In genomic region chr6:133033263-133033662, GRCh38 we compare ENCODE assay signal across 21 cellular contexts.
DNase-seq lines count a peak whose midpoint lies in the region; ATAC-seq and TF ChIP-seq lines count a peak whose summit lies in the region.
"Had no signal": no experiment of that assay in that cellular context is flagged by ENCODE, and none has a peak within 500 bp of the region (broad histone marks: within the 10 kb centered on the region; RNA-seq: fewer than 3 reads in every experiment).

No MANE protein-coding gene starts in this region.

- no peak overlapping the region for H3K4me3 Mint-ChIP-seq in activated CD4-positive, alpha-beta T cell treated with anti-CD3 and anti-CD28 coated beads, Interleukin-2, amount 10 ng/mL, durations not matched to agents 24 days and 14 days
- H3K4me3 Mint-ChIP-seq in activated CD4-positive, alpha-beta T cell treated with anti-CD3 and anti-CD28 coated beads for 36 hours, result no peak overlapping the region
- H3K4me3 Mint-ChIP-seq: B cell had no signal

- H3K27me3 Mint-ChIP-seq in activated CD4-positive, alpha-beta T cell treated with anti-CD3 and anti-CD28 coated beads, Interleukin-2, amount 10 ng/mL, durations not matched to agents 24 days and 14 days, result no peaks in the 10 kb centered on the region
- H3K27me3 Mint-ChIP-seq in activated CD4-positive, alpha-beta T cell treated with anti-CD3 and anti-CD28 coated beads for 36 hours, result peaks cover 2% of the 10 kb centered on the region

- no peaks in the 10 kb centered on the region for H3K9me3 Mint-ChIP-seq in activated CD4-positive, alpha-beta T cell treated with anti-CD3 and anti-CD28 coated beads, Interleukin-2, amount 10 ng/mL, durations not matched to agents 24 days and 14 days
- no peaks in the 10 kb centered on the region for H3K9me3 Mint-ChIP-seq in activated CD4-positive, alpha-beta T cell treated with anti-CD3 and anti-CD28 coated beads for 36 hours (ENCODE audit: low read depth)

- no peak overlapping the region for H3K4me3 ChIP-seq in choroid plexus epithelial cell (ENCODE audit: low read depth, low read length)

- no peaks in the 10 kb centered on the region for H3K36me3 Mint-ChIP-seq in activated CD4-positive, alpha-beta T cell treated with anti-CD3 and anti-CD28 coated beads, Interleukin-2, amount 10 ng/mL, durations not matched to agents 24 days and 14 days (ENCODE audit: low read depth)
- H3K36me3 Mint-ChIP-seq in activated CD4-positive, alpha-beta T cell treated with anti-CD3 and anti-CD28 coated beads for 36 hours (ENCODE audit: low read depth), result no peaks in the 10 kb centered on the region

- peak; percentile 37 for DNase-seq in activated CD4-positive, alpha-beta T cell treated with anti-CD3 and anti-CD28 coated beads, Interleukin-2, amount 10 ng/mL, durations not matched to agents 24 days and 14 days
- DNase-seq in activated CD4-positive, alpha-beta T cell treated with anti-CD3 and anti-CD28 coated beads for 36 hours, result no peak
- peak; percentile 4 for DNase-seq in M059J (ENCODE audit: low read depth)
- peak; percentile 32 for DNase-seq in choroid plexus epithelial cell (ENCODE audit: low read depth)
- DNase-seq in kidney tubule cell (ENCODE audit: low spot score), result peak; percentile 14
- DNase-seq in superior temporal gyrus (ENCODE audit: extremely low spot score), result no peak
- no peak for DNase-seq in NCI-H1694 (lab: John Stamatoyannopoulos, UW)
- DNase-seq in islet precursor cell, result no peak
- DNase-seq: Calu3, DMS79 treated with DMSO at 0.1 percent for 48 hours, GF-D8, HCEC 1CT, Karpas-422, NCI-H1105 treated with DMSO at 0.1 percent for 48 hours, NCI-H146, NCI-H2029 treated with DMSO at 0.1 percent for 48 hours, NCI-H446 treated with DMSO at 0.1 percent for 48 hours, NCI-H526 treated with DMSO at 0.1 percent for 48 hours, SHP77 had no signal

- intact Hi-C loops in activated CD4-positive, alpha-beta T cell treated with anti-CD3 and anti-CD28 coated beads, Interleukin-2, amount 10 ng/mL, durations not matched to agents 24 days and 14 days (cut with micrococcal nuclease), result no loop called here
- intact Hi-C loops in activated CD4-positive, alpha-beta T cell treated with anti-CD3 and anti-CD28 coated beads for 36 hours (cut with DNase I, micrococcal nuclease), result no loop called here

- TF ChIP-seq CTCF in choroid plexus epithelial cell (conservative IDR thresholded peaks at IDR 0.05; ENCODE audit: low read depth, low read length), result no peak

- H3K27ac Mint-ChIP-seq in activated CD4-positive, alpha-beta T cell treated with anti-CD3 and anti-CD28 coated beads, Interleukin-2, amount 10 ng/mL, durations not matched to agents 24 days and 14 days, result no peak overlapping the region
- H3K27ac Mint-ChIP-seq in activated CD4-positive, alpha-beta T cell treated with anti-CD3 and anti-CD28 coated beads for 36 hours, result no peak overlapping the region
- H3K27ac Mint-ChIP-seq: B cell had no signal

- no peak for ATAC-seq in activated CD4-positive, alpha-beta T cell treated with anti-CD3 and anti-CD28 coated beads for 36 hours
- ATAC-seq: Panc1 had no signal

- CTCF ChIA-PET in activated CD4-positive, alpha-beta T cell treated with anti-CD3 and anti-CD28 coated beads for 36 hours (lab: Charles Lee), result interaction anchor here (0.6 kb wide), 1 partner anchor 16 kb away, joined by 3 read pairs; no protein-coding TSS in a partner anchor

- POLR2A ChIA-PET in activated CD4-positive, alpha-beta T cell treated with anti-CD3 and anti-CD28 coated beads for 36 hours (lab: Charles Lee), result interaction anchor here (0.5 kb wide), 1 partner anchor 218 kb away, joined by 8 read pairs; no protein-coding TSS in a partner anchor

- H3K4me1 Mint-ChIP-seq in activated CD4-positive, alpha-beta T cell treated with anti-CD3 and anti-CD28 coated beads, Interleukin-2, amount 10 ng/mL, durations not matched to agents 24 days and 14 days, result no peaks in the 10 kb centered on the region
- no peaks in the 10 kb centered on the region for H3K4me1 Mint-ChIP-seq in activated CD4-positive, alpha-beta T cell treated with anti-CD3 and anti-CD28 coated beads for 36 hours
- H3K4me1 Mint-ChIP-seq: B cell had no signal

Comparison
In these comparisons a context has a peak if more than half of its experiments do, and no peak if none do; other contexts are left out.
1. DNase-seq: peak in activated CD4-positive, alpha-beta T cell treated with anti-CD3 and anti-CD28 coated beads, Interleukin-2, amount 10 ng/mL, durations not matched to agents 24 days and 14 days (single experiment), M059J (single experiment), choroid plexus epithelial cell (single experiment) and kidney tubule cell (single experiment); none in activated CD4-positive, alpha-beta T cell treated with anti-CD3 and anti-CD28 coated beads for 36 hours (single experiment), superior temporal gyrus (single experiment), NCI-H1694 (single experiment) and islet precursor cell (single experiment).